Comparison of ENCODE assay signal across 24 cellular contexts in the genomic region with DNA sequence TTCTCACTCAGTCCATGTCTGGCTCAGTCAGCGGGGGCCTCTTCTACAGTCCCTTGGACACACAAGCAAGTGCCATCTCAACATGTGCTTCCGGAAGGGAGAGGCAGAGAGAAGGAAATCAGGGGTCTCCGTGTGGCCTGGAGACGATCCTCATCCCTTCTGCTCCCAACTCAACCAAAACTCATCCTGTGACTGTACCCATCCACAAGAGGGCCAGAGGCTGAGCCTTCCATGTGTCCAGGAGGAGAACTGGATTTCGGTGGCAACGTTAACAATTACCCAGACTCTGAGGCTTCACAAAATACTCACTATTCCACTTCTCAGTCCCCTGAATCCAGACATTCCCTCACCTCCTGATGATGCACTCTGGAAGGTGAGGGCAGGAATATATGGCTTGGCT. TPM values are rescaled to one million over a fixed set of nuclear protein-coding genes. Genes with fewer than 3 reads are reported as not detected.
DNase-seq lines count a peak whose midpoint lies in the region; ATAC-seq, FAIRE-seq and TF ChIP-seq lines count a peak whose summit lies in the region.
"Had no signal": no experiment of that assay in that cellular context is flagged by ENCODE, and none has a peak within 500 bp of the region (broad histone marks: within the 10 kb centered on the region; RNA-seq: fewer than 3 reads in every experiment).

No MANE protein-coding gene starts in this region.

- H3K9me3 ChIP-seq in HepG2 (ENCODE audit: low read length), result no peaks in the 10 kb centered on the region
- no peaks in the 10 kb centered on the region for H3K9me3 ChIP-seq in right lobe of liver
- H3K9me3 ChIP-seq in endodermal cell (ENCODE audit: control insufficient read depth, low read length), result no peaks in the 10 kb centered on the region
- H3K9me3 ChIP-seq: BLaER1 had no signal

- H2AFZ ChIP-seq in HepG2 (ENCODE audit: low read length), result no peak overlapping the region

- no peaks in the 10 kb centered on the region for H4K20me1 ChIP-seq in HepG2 (ENCODE audit: insufficient read depth, low read length)
- H4K20me1 ChIP-seq: BLaER1 had no signal

- TF ChIP-seq RAD21 in HepG2 (CRISPR knock-in tag; IDR thresholded peaks at IDR 0.05), result no peak

- H3K36me3 ChIP-seq in HepG2 (replicated peaks in 1 of 2; ENCODE audit: control insufficient read depth in 1 of 2, insufficient read depth in 2 of 2, low read length in 2 of 2) (no peaks in the 10 kb centered on the region), right lobe of liver (no peaks in the 10 kb centered on the region), endodermal cell (ENCODE audit: control insufficient read depth, insufficient read depth, low read length) (no peaks in the 10 kb centered on the region)
- H3K36me3 ChIP-seq: BLaER1 had no signal

- H3K27me3 ChIP-seq in HepG2 (ENCODE audit: control insufficient read depth in 1 of 2, insufficient read depth in 2 of 2, low read length in 2 of 2), result peaks cover 5 to 44% of the 10 kb centered on the region in 2 experiments; a peak in 4 of 5 replicates
- no peaks in the 10 kb centered on the region for H3K27me3 ChIP-seq in right lobe of liver
- H3K27me3 ChIP-seq in endodermal cell (ENCODE audit: control insufficient read depth, insufficient read depth, low read length, poor library complexity, severe bottlenecking), result peaks cover 30% of the 10 kb centered on the region
- H3K27me3 ChIP-seq: BLaER1 had no signal

- intact Hi-C loops in HepG2 (cut with micrococcal nuclease; ENCODE audit: unreplicated experiment), result loop anchor here (2.0 kb wide), 1 partner anchor 23 kb away; a partner anchor contains a TSS
- intact Hi-C loops in right lobe of liver (cut with DNase I), result loop anchor here in 1 of 2 donors (2.0 kb wide), 1 partner anchor 63 kb away; no protein-coding TSS in a partner anchor

- 0% methylated on average over 4 of the region's 6 CpGs for WGBS in HepG2 (ENCODE audit: low lambda C conversion rate)
- no CpG with 5 or more reads among the region's 6 CpGs for WGBS in right lobe of liver (ENCODE audit: insufficient coverage, low coverage, low lambda C conversion rate, missing lambda C conversion rate)
- 80 to 85% methylated on average over 1 to 6 of the region's 6 CpGs for WGBS in endodermal cell (ENCODE audit: insufficient coverage in 1 of 2, insufficient read length in 1 of 2), 2 experiments

- H3K4me1 Mint-ChIP-seq in endodermal cell, result no peaks in the 10 kb centered on the region

- no peak overlapping the region for H3K27ac Mint-ChIP-seq in endodermal cell

- H3K4me1 ChIP-seq in HepG2 (ENCODE audit: insufficient read depth, low read length), result no peaks in the 10 kb centered on the region; the same call in 1 of the 2 replicates
- H3K4me1 ChIP-seq in right lobe of liver, result no peaks in the 10 kb centered on the region
- no peaks in the 10 kb centered on the region for H3K4me1 ChIP-seq in endodermal cell (ENCODE audit: control insufficient read depth, insufficient read depth, low read length)

- no peak for TF ChIP-seq EP300 in HepG2 (IDR thresholded peaks at IDR 0.05; ENCODE audit: low read depth in 2 of 2, low read length in 2 of 2)
- TF ChIP-seq EP300 in HepG2 (CRISPR knock-in tag; IDR thresholded peaks at IDR 0.05; ENCODE audit: borderline replicate concordance), result no peak

- no TSS peak for BruUV-seq in HepG2 (replicated peaks; lab: Mats Ljungman, UMichigan)

- H3K4me3 ChIP-seq in HepG2 (replicated peaks in 1 of 3; ENCODE audit: insufficient read depth in 1 of 3, low read depth in 2 of 3, low read length in 3 of 3), result no peak overlapping the region
- H3K4me3 ChIP-seq in right lobe of liver, result no peak overlapping the region
- H3K4me3 ChIP-seq in endodermal cell (ENCODE audit: low read length), result no peak overlapping the region
- H3K4me3 ChIP-seq: BLaER1 had no signal

- in situ Hi-C loops in HepG2 (cut with HindIII; ENCODE audit: extremely low pct_ligation_motif_present, low pct_unique_long_range_greater_than_20kb), result no loop called here

- peak; percentile 44; the same call in 2 of the 3 replicates for ATAC-seq in HepG2
- no peak for ATAC-seq in right lobe of liver
- ATAC-seq: Panc1 had no signal

- TF ChIP-seq POLR2A in HepG2 (IDR thresholded peaks at IDR 0.05; ENCODE audit: insufficient read depth in 1 of 2, low read depth in 2 of 2, low read length in 2 of 2), result no peak
- TF ChIP-seq POLR2A in right lobe of liver (IDR thresholded peaks at IDR 0.05), result no peak

- CTCF ChIA-PET in HepG2 (lab: Yijun Ruan, JAX; ENCODE audit: low intra/inter-chr PET ratio, low total read pairs) (no interaction called here), RWPE1 (lab: Yijun Ruan, JAX) (interaction anchor here (1.2 kb wide), 1 partner anchor 24 kb away, joined by 3 read pairs; no protein-coding TSS in a partner anchor)

- DNase-seq in HepG2 (ENCODE audit: low spot score) (no peak), right lobe of liver (no peak), endodermal cell (no peak), GM03348 (ENCODE audit: low spot score) (no peak), RWPE1 (ENCODE audit: low spot score) (no peak)
- DNase-seq: CD4-positive, CD25-positive, alpha-beta regulatory T cell; DMS153; DND-41; NCI-H1048; NCI-H1417 treated with DMSO at 0.1 percent for 48 hours; NCI-H1694 treated with DMSO at 0.1 percent for 48 hours; NCI-H2081; NCI-H2227 treated with DMSO at 0.1 percent for 48 hours; NCI-H526 treated with DMSO at 0.1 percent for 48 hours; SHP77 treated with DMSO at 0.1 percent for 48 hours had no signal

- no peak overlapping the region for H3K27ac ChIP-seq in HepG2 (ENCODE audit: extremely low read length, insufficient read depth, low read length)
- H3K27ac ChIP-seq in right lobe of liver, result no peak overlapping the region
- no peak overlapping the region for H3K27ac ChIP-seq in endodermal cell (ENCODE audit: low read depth, low read length)
- H3K27ac ChIP-seq in RWPE1, result no peak overlapping the region
- H3K27ac ChIP-seq: BLaER1, KMS-11 had no signal

- no peak overlapping the region for H3K4me3 Mint-ChIP-seq in endodermal cell
- H3K4me3 Mint-ChIP-seq: CD4-positive, CD25-positive, alpha-beta regulatory T cell had no signal

- H3K36me3 Mint-ChIP-seq in endodermal cell (ENCODE audit: low read depth), result no peaks in the 10 kb centered on the region
- H3K36me3 Mint-ChIP-seq: CD4-positive, CD25-positive, alpha-beta regulatory T cell had no signal

- H3K9ac ChIP-seq in HepG2 (ENCODE audit: insufficient read depth, low read depth, low read length) (no peak overlapping the region), endodermal cell (ENCODE audit: extremely low read depth, low read length, poor library complexity, severe bottlenecking) (no peak overlapping the region)
- H3K9ac ChIP-seq: BLaER1, KMS-11 had no signal

- POLR2A ChIA-PET in HepG2 (lab: Yijun Ruan, JAX), result no interaction called here
- POLR2A ChIA-PET in RWPE1 (lab: Yijun Ruan, JAX; ENCODE audit: low non-redundant PET), result no interaction called here

- TF ChIP-seq CTCF in HepG2 (CRISPR knock-in tag; IDR thresholded peaks at IDR 0.05), result no peak
- TF ChIP-seq CTCF in right lobe of liver (IDR thresholded peaks at IDR 0.05), result no peak
- peak; percentile 41 for TF ChIP-seq CTCF in endodermal cell (conservative IDR thresholded peaks at IDR 0.05)
- TF ChIP-seq CTCF in RWPE1 (conservative IDR thresholded peaks at IDR 0.05; ENCODE audit: low read depth), result no peak

- H3K79me2 ChIP-seq in HepG2 (ENCODE audit: insufficient read depth, low read length), result no peaks in the 10 kb centered on the region

- H3K27me3 Mint-ChIP-seq in endodermal cell (ENCODE audit: insufficient read depth), result peaks cover 46% of the 10 kb centered on the region

- FAIRE-seq in HepG2 (lab: Jason Lieb, UNC), result no peak
- FAIRE-seq: GM19239, HTR-8/SVneo had no signal

- no peaks in the 10 kb centered on the region for H3K9me3 Mint-ChIP-seq in endodermal cell
- H3K9me3 Mint-ChIP-seq: CD4-positive, CD25-positive, alpha-beta regulatory T cell had no signal

- no peak overlapping the region for H3K4me2 ChIP-seq in HepG2 (ENCODE audit: low read depth, low read length)
- H3K4me2 ChIP-seq: KMS-11 had no signal

RNA-seq across cellular contexts. Expression of a gene that starts 7.8 kb away (rescaled TPM):
- total RNA-seq in HepG2 (2016; rRNA removed; fragmentation: Illumina TruSeq; extraction: Trizol) (not detected in 2 replicates), right lobe of liver (not detected), endodermal cell (1 to 10 TPM in 1 of 2 donors, under 1 TPM in 1; 0.95 to 1.2 TPM)
- not detected in 2 replicates for total RNA-seq in HepG2 (2016; cell fraction: cytosol; rRNA removed; fragmentation: Illumina TruSeq; extraction: Trizol; ENCODE audit: low read depth)
- total RNA-seq in HepG2 (2016; cell fraction: insoluble cytoplasmic fraction; rRNA removed; fragmentation: Illumina TruSeq; extraction: Trizol), result not detected in 2 replicates
- 0.31 TPM in 1 of 2 replicates, not detected in the other for total RNA-seq in HepG2 (2016; cell fraction: membrane; rRNA removed; fragmentation: Illumina TruSeq; extraction: Trizol)
- total RNA-seq in HepG2 (2016; cell fraction: nucleus; rRNA removed; fragmentation: Illumina TruSeq; extraction: Trizol), result not detected in 2 replicates
- 0.13 TPM in 1 of 2 replicates, not detected in the other for polyA plus RNA-seq in HepG2 (2011; rRNA removed)
- 0.12 TPM in 1 of 2 replicates, not detected in the other for polyA plus RNA-seq in HepG2 (2011; cell fraction: cytosol; rRNA removed)
- not detected in 2 replicates for polyA plus RNA-seq in HepG2 (2011; cell fraction: nucleus; rRNA removed)
- polyA plus RNA-seq in HepG2 (2012), result 0.21 TPM in 1 of 2 replicates, not detected in the other
- polyA plus RNA-seq in HepG2 (2016; cell fraction: cytosol; fragmentation: Illumina TruSeq; extraction: Trizol; ENCODE audit: low read depth), result 0.15 and 0.32 TPM in 2 replicates
- 0.26 TPM in 1 of 2 replicates, not detected in the other for polyA plus RNA-seq in HepG2 (2016; cell fraction: insoluble cytoplasmic fraction; fragmentation: Illumina TruSeq; extraction: Trizol; ENCODE audit: low read depth)
- polyA plus RNA-seq in HepG2 (2016; cell fraction: membrane; fragmentation: Illumina TruSeq; extraction: Trizol; ENCODE audit: low read depth), result 0.18 and 0.27 TPM in 2 replicates
- polyA plus RNA-seq in HepG2 (2016; cell fraction: nucleus; fragmentation: Illumina TruSeq; extraction: Trizol; ENCODE audit: insufficient read depth, low read depth), result not detected in 2 replicates
- 1.8 TPM in 1 of 2 replicates, not detected in the other for polyA minus RNA-seq in HepG2 (2011; rRNA and poly(A)+ RNA removed; ENCODE audit: low replicate concordance)
- polyA minus RNA-seq in HepG2 (2011; cell fraction: cytosol; rRNA and poly(A)+ RNA removed), result not detected in 2 replicates
- not detected in 2 replicates for polyA minus RNA-seq in HepG2 (2011; cell fraction: nucleus; rRNA and poly(A)+ RNA removed)
- 0.68 TPM for polyA plus RNA-seq in endodermal cell (2013, experiment 1 of 2)
- polyA plus RNA-seq in endodermal cell (2013, experiment 2 of 2), result 0.46 TPM
- total RNA-seq: A172; CD4-positive, CD25-positive, alpha-beta regulatory T cell; H4 had no signal

RNA-seq across cellular contexts. Expression of a gene that starts 23.0 kb away (rescaled TPM):
- total RNA-seq in HepG2 (2016; rRNA removed; fragmentation: Illumina TruSeq; extraction: Trizol), result not detected in 2 replicates
- not detected in 2 replicates for total RNA-seq in HepG2 (2016; cell fraction: cytosol; rRNA removed; fragmentation: Illumina TruSeq; extraction: Trizol; ENCODE audit: low read depth)
- total RNA-seq in HepG2 (2016; cell fraction: insoluble cytoplasmic fraction; rRNA removed; fragmentation: Illumina TruSeq; extraction: Trizol), result 0.02 TPM in 1 of 2 replicates, not detected in the other
- total RNA-seq in HepG2 (2016; cell fraction: membrane; rRNA removed; fragmentation: Illumina TruSeq; extraction: Trizol), result not detected in 2 replicates
- total RNA-seq in HepG2 (2016; cell fraction: nucleus; rRNA removed; fragmentation: Illumina TruSeq; extraction: Trizol), result not detected in 2 replicates
- polyA plus RNA-seq in HepG2 (2011; rRNA removed), result 0.07 TPM in 1 of 2 replicates, not detected in the other
- 0.03 TPM in 1 of 2 replicates, not detected in the other for polyA plus RNA-seq in HepG2 (2011; cell fraction: cytosol; rRNA removed)
- 0.14 and 0.18 TPM in 2 replicates for polyA plus RNA-seq in HepG2 (2011; cell fraction: nucleus; rRNA removed)
- 0.08 TPM in 1 of 2 replicates, not detected in the other for polyA plus RNA-seq in HepG2 (2012)
- not detected in 2 replicates for polyA plus RNA-seq in HepG2 (2016; cell fraction: cytosol; fragmentation: Illumina TruSeq; extraction: Trizol; ENCODE audit: low read depth)
- polyA plus RNA-seq in HepG2 (2016; cell fraction: insoluble cytoplasmic fraction; fragmentation: Illumina TruSeq; extraction: Trizol; ENCODE audit: low read depth), result not detected in 2 replicates
- not detected in 2 replicates for polyA plus RNA-seq in HepG2 (2016; cell fraction: membrane; fragmentation: Illumina TruSeq; extraction: Trizol; ENCODE audit: low read depth)
- polyA plus RNA-seq in HepG2 (2016; cell fraction: nucleus; fragmentation: Illumina TruSeq; extraction: Trizol; ENCODE audit: insufficient read depth, low read depth), result not detected in 2 replicates
- 0.63 TPM in 1 of 2 replicates, not detected in the other for polyA minus RNA-seq in HepG2 (2011; rRNA and poly(A)+ RNA removed; ENCODE audit: low replicate concordance)
- not detected in 2 replicates for polyA minus RNA-seq in HepG2 (2011; cell fraction: cytosol; rRNA and poly(A)+ RNA removed)
- polyA minus RNA-seq in HepG2 (2011; cell fraction: nucleus; rRNA and poly(A)+ RNA removed), result not detected in 2 replicates
- total RNA-seq in right lobe of liver, result not detected
- total RNA-seq in endodermal cell, result under 1 TPM; 0.13 to 0.49 TPM
- polyA plus RNA-seq in endodermal cell (2013, experiment 1 of 2), result not detected
- not detected for polyA plus RNA-seq in endodermal cell (2013, experiment 2 of 2)
- total RNA-seq: A172, H4, NCI-H460 had no signal

RNA-seq across cellular contexts. Expression of a gene that starts 28.5 kb away (rescaled TPM):
- not detected in 2 replicates for total RNA-seq in HepG2 (2016; rRNA removed; fragmentation: Illumina TruSeq; extraction: Trizol)
- not detected in 2 replicates for total RNA-seq in HepG2 (2016; cell fraction: cytosol; rRNA removed; fragmentation: Illumina TruSeq; extraction: Trizol; ENCODE audit: low read depth)
- not detected in 2 replicates for total RNA-seq in HepG2 (2016; cell fraction: insoluble cytoplasmic fraction; rRNA removed; fragmentation: Illumina TruSeq; extraction: Trizol)
- total RNA-seq in HepG2 (2016; cell fraction: membrane; rRNA removed; fragmentation: Illumina TruSeq; extraction: Trizol), result not detected in 2 replicates
- total RNA-seq in HepG2 (2016; cell fraction: nucleus; rRNA removed; fragmentation: Illumina TruSeq; extraction: Trizol), result not detected in 2 replicates
- not detected in 2 replicates for polyA plus RNA-seq in HepG2 (2011; rRNA removed)
- polyA plus RNA-seq in HepG2 (2011; cell fraction: cytosol; rRNA removed), result not detected in 2 replicates
- 0.42 and 0.50 TPM in 2 replicates for polyA plus RNA-seq in HepG2 (2011; cell fraction: nucleus; rRNA removed)
- 0.11 TPM in 1 of 2 replicates, not detected in the other for polyA plus RNA-seq in HepG2 (2012)
- polyA plus RNA-seq in HepG2 (2016; cell fraction: cytosol; fragmentation: Illumina TruSeq; extraction: Trizol; ENCODE audit: low read depth), result not detected in 2 replicates
- not detected in 2 replicates for polyA plus RNA-seq in HepG2 (2016; cell fraction: insoluble cytoplasmic fraction; fragmentation: Illumina TruSeq; extraction: Trizol; ENCODE audit: low read depth)
- not detected in 2 replicates for polyA plus RNA-seq in HepG2 (2016; cell fraction: membrane; fragmentation: Illumina TruSeq; extraction: Trizol; ENCODE audit: low read depth)
- polyA plus RNA-seq in HepG2 (2016; cell fraction: nucleus; fragmentation: Illumina TruSeq; extraction: Trizol; ENCODE audit: insufficient read depth, low read depth), result not detected in 2 replicates
- polyA minus RNA-seq in HepG2 (2011; rRNA and poly(A)+ RNA removed; ENCODE audit: low replicate concordance), result 3.9 TPM in 1 of 2 replicates, not detected in the other
- not detected in 2 replicates for polyA minus RNA-seq in HepG2 (2011; cell fraction: cytosol; rRNA and poly(A)+ RNA removed)
- not detected in 2 replicates for polyA minus RNA-seq in HepG2 (2011; cell fraction: nucleus; rRNA and poly(A)+ RNA removed)
- not detected for total RNA-seq in right lobe of liver
- total RNA-seq in endodermal cell, result 1 to 10 TPM in 1 of 2 donors, under 1 TPM in 1; 0.40 to 2.2 TPM
- 0.89 TPM for polyA plus RNA-seq in endodermal cell (2013, experiment 1 of 2)
- 0.87 TPM for polyA plus RNA-seq in endodermal cell (2013, experiment 2 of 2)
- total RNA-seq: A172; CD4-positive, CD25-positive, alpha-beta regulatory T cell had no signal
- polyA plus RNA-seq: CD4-positive, CD25-positive, alpha-beta regulatory T cell had no signal

RNA-seq across cellular contexts. Expression of a gene that starts 56.5 kb away (rescaled TPM):
- total RNA-seq in HepG2 (2016; rRNA removed; fragmentation: Illumina TruSeq; extraction: Trizol) (not detected in 2 replicates), right lobe of liver (1 to 10 TPM in 2 of 6 experiments, under 1 TPM in 4; 0.22 to 2.2 (median 0.72) TPM), endodermal cell (not detected)
- not detected in 2 replicates for total RNA-seq in HepG2 (2016; cell fraction: cytosol; rRNA removed; fragmentation: Illumina TruSeq; extraction: Trizol; ENCODE audit: low read depth)
- total RNA-seq in HepG2 (2016; cell fraction: insoluble cytoplasmic fraction; rRNA removed; fragmentation: Illumina TruSeq; extraction: Trizol), result not detected in 2 replicates
- total RNA-seq in HepG2 (2016; cell fraction: membrane; rRNA removed; fragmentation: Illumina TruSeq; extraction: Trizol), result not detected in 2 replicates
- total RNA-seq in HepG2 (2016; cell fraction: nucleus; rRNA removed; fragmentation: Illumina TruSeq; extraction: Trizol), result not detected in 2 replicates
- polyA plus RNA-seq in HepG2 (2011; rRNA removed), result not detected in 2 replicates
- not detected in 2 replicates for polyA plus RNA-seq in HepG2 (2011; cell fraction: cytosol; rRNA removed)
- polyA plus RNA-seq in HepG2 (2011; cell fraction: nucleus; rRNA removed), result not detected in 2 replicates
- polyA plus RNA-seq in HepG2 (2012), result not detected in 2 replicates
- not detected in 2 replicates for polyA plus RNA-seq in HepG2 (2016; cell fraction: cytosol; fragmentation: Illumina TruSeq; extraction: Trizol; ENCODE audit: low read depth)
- polyA plus RNA-seq in HepG2 (2016; cell fraction: insoluble cytoplasmic fraction; fragmentation: Illumina TruSeq; extraction: Trizol; ENCODE audit: low read depth), result not detected in 2 replicates
- polyA plus RNA-seq in HepG2 (2016; cell fraction: membrane; fragmentation: Illumina TruSeq; extraction: Trizol; ENCODE audit: low read depth), result not detected in 2 replicates
- not detected in 2 replicates for polyA plus RNA-seq in HepG2 (2016; cell fraction: nucleus; fragmentation: Illumina TruSeq; extraction: Trizol; ENCODE audit: insufficient read depth, low read depth)
- polyA minus RNA-seq in HepG2 (2011; rRNA and poly(A)+ RNA removed; ENCODE audit: low replicate concordance), result 0.05 TPM in 1 of 2 replicates, not detected in the other
- polyA minus RNA-seq in HepG2 (2011; cell fraction: cytosol; rRNA and poly(A)+ RNA removed), result not detected in 2 replicates
- not detected in 2 replicates for polyA minus RNA-seq in HepG2 (2011; cell fraction: nucleus; rRNA and poly(A)+ RNA removed)
- not detected for polyA plus RNA-seq in endodermal cell (2013, experiment 1 of 2)
- polyA plus RNA-seq in endodermal cell (2013, experiment 2 of 2), result not detected
- total RNA-seq: A172; CD4-positive, CD25-positive, alpha-beta regulatory T cell; H4; NCI-H460; OCI-LY7 had no signal
- polyA plus RNA-seq: CD4-positive, CD25-positive, alpha-beta regulatory T cell had no signal

RNA-seq across cellular contexts. Expression of a gene that starts 56.8 kb away (rescaled TPM):
- total RNA-seq in HepG2 (2016; rRNA removed; fragmentation: Illumina TruSeq; extraction: Trizol) (2.6 and 5.5 TPM in 2 replicates), right lobe of liver (100 to 1,000 TPM in 1 of 6 experiments, 10 to 100 TPM in 5; 25.7 to 118 (median 55.2) TPM), endodermal cell (10 to 100 TPM; 38.3 to 53.7 TPM)
- total RNA-seq in HepG2 (2016; cell fraction: cytosol; rRNA removed; fragmentation: Illumina TruSeq; extraction: Trizol; ENCODE audit: low read depth), result 1.8 and 2.9 TPM in 2 replicates
- total RNA-seq in HepG2 (2016; cell fraction: insoluble cytoplasmic fraction; rRNA removed; fragmentation: Illumina TruSeq; extraction: Trizol), result 3.2 and 5.8 TPM in 2 replicates
- 1.4 and 1.9 TPM in 2 replicates for total RNA-seq in HepG2 (2016; cell fraction: membrane; rRNA removed; fragmentation: Illumina TruSeq; extraction: Trizol)
- total RNA-seq in HepG2 (2016; cell fraction: nucleus; rRNA removed; fragmentation: Illumina TruSeq; extraction: Trizol), result 4.1 and 4.3 TPM in 2 replicates
- polyA plus RNA-seq in HepG2 (2011; rRNA removed), result 3.6 and 5.2 TPM in 2 replicates
- 1.3 and 1.4 TPM in 2 replicates for polyA plus RNA-seq in HepG2 (2011; cell fraction: cytosol; rRNA removed)
- polyA plus RNA-seq in HepG2 (2011; cell fraction: nucleus; rRNA removed), result 32.0 and 32.6 TPM in 2 replicates
- 7.8 and 11.4 TPM in 2 replicates for polyA plus RNA-seq in HepG2 (2012)
- polyA plus RNA-seq in HepG2 (2016; cell fraction: cytosol; fragmentation: Illumina TruSeq; extraction: Trizol; ENCODE audit: low read depth), result 0.38 and 0.70 TPM in 2 replicates
- 2.2 and 3.6 TPM in 2 replicates for polyA plus RNA-seq in HepG2 (2016; cell fraction: insoluble cytoplasmic fraction; fragmentation: Illumina TruSeq; extraction: Trizol; ENCODE audit: low read depth)
- polyA plus RNA-seq in HepG2 (2016; cell fraction: membrane; fragmentation: Illumina TruSeq; extraction: Trizol; ENCODE audit: low read depth), result 0.49 and 0.90 TPM in 2 replicates
- 13.1 and 17.6 TPM in 2 replicates for polyA plus RNA-seq in HepG2 (2016; cell fraction: nucleus; fragmentation: Illumina TruSeq; extraction: Trizol; ENCODE audit: insufficient read depth, low read depth)
- polyA minus RNA-seq in HepG2 (2011; rRNA and poly(A)+ RNA removed; ENCODE audit: low replicate concordance), result 11.1 and 12.7 TPM in 2 replicates
- polyA minus RNA-seq in HepG2 (2011; cell fraction: cytosol; rRNA and poly(A)+ RNA removed), result 3.8 and 6.2 TPM in 2 replicates
- 10.4 and 10.7 TPM in 2 replicates for polyA minus RNA-seq in HepG2 (2011; cell fraction: nucleus; rRNA and poly(A)+ RNA removed)
- 24.2 TPM for polyA plus RNA-seq in endodermal cell (2013, experiment 1 of 2)
- polyA plus RNA-seq in endodermal cell (2013, experiment 2 of 2), result 19.0 TPM
